Comparison of ENCODE assay signal across 8 cellular contexts in genomic region chr2:27720004-27720551, GRCh38. TPM values are rescaled to one million over a fixed set of nuclear protein-coding genes. Genes with fewer than 3 reads are reported as not detected.
DNase-seq lines count a peak whose midpoint lies in the region; ATAC-seq and TF ChIP-seq lines count a peak whose summit lies in the region.

No MANE protein-coding gene starts in this region.

- no peak for TF ChIP-seq CTCF in omental fat pad (IDR thresholded peaks at IDR 0.05)

- peak; percentile 80 for DNase-seq in COLO829 (ENCODE audit: low spot score)
- DNase-seq in OCI-M1 (lab: John Stamatoyannopoulos, UW): peak; percentile 36
- DNase-seq in omental fat pad (ENCODE audit: low spot score): no peak

- peak overlapping the region; percentile 44 for H3K27ac ChIP-seq in angular gyrus (ENCODE audit: low read depth, low read length)

- ATAC-seq in omental fat pad (ENCODE audit: low FRiP score) (peak; percentile 91), HG03565 (IDR thresholded peaks at IDR 0.05; ENCODE audit: unreplicated experiment) (no peak), GM21576 (IDR thresholded peaks at IDR 0.05; ENCODE audit: unreplicated experiment) (no peak), GM19467 (IDR thresholded peaks at IDR 0.05; ENCODE audit: unreplicated experiment) (no peak), GM19395 (IDR thresholded peaks at IDR 0.05; ENCODE audit: unreplicated experiment) (no peak)

RNA-seq across cellular contexts. Expression of gene MRPL33, which starts 51.4 kb away (rescaled TPM):
- 100 to 1,000 TPM; 109 to 130 (median 116) TPM for total RNA-seq in omental fat pad

RNA-seq across cellular contexts. Expression of gene SLC4A1AP, which starts 56.4 kb away (rescaled TPM):
- total RNA-seq in omental fat pad: 10 to 100 TPM; 16.1 to 24.1 (median 20.4) TPM

RNA-seq across cellular contexts. Expression of gene SUPT7L, which starts 56.7 kb away (rescaled TPM):
- 10 to 100 TPM; 24.9 to 32.9 (median 28.0) TPM for total RNA-seq in omental fat pad
